ENCODE assay signal across 8 cellular contexts in the genomic region with DNA sequence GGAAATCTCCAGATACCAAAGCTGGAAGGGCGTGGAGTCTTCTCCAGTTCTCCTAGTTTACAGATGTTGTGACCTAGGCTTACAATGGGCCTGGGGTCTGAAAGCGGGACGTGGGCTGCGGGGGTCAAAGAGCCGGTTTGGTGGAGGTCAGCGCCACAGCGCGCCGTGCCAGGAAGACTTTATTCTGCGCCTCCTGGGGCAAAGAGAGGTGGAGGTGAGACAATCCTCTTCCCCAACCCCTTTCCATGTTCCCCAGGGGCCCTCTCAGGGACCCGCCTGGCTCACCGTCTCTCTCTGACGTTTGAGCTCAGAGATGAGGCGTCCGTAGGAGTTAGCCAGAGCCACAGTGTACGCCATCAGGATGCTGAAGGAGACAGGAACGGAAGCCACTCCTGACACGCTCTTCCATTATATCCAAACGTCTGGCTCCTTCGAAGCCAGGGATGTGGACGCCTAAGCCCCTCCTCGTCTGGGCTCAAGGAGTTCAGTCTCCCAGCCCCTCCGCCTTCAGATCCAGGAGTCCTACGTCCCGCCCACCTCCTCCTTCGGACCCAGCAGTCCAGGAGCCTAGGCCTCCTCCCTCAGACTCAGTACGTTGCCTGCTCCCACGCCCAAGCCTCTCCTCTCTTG. TPM values are rescaled to one million over a fixed set of nuclear protein-coding genes. Genes with fewer than 3 reads are reported as not detected.
A peak's percentile ranks its signal among the peaks of the same experiment; 100 is the strongest.
DNase-seq lines count a peak whose midpoint lies in the region; ATAC-seq and TF ChIP-seq lines count a peak whose summit lies in the region.

No MANE protein-coding gene starts in this region.

- H3K9me3 ChIP-seq in PC-9 (ENCODE audit: insufficient read depth, low read depth), result no peaks in the 10 kb centered on the region
- no peaks in the 10 kb centered on the region for H3K9me3 ChIP-seq in endocrine pancreas (ENCODE audit: control insufficient read depth, low read length)
- H3K9me3 ChIP-seq in neuron (ENCODE audit: low read length), result peaks cover 13% of the 10 kb centered on the region

- TF ChIP-seq CTCF in AG10803 (conservative IDR thresholded peaks at IDR 0.05; ENCODE audit: low read length) (no peak), PC-9 (conservative IDR thresholded peaks at IDR 0.05) (no peak)

- H3F3A ChIP-seq in PC-9 (ENCODE audit: insufficient read depth, low read depth), result peaks cover 62% of the 10 kb centered on the region

- CTCF ChIA-PET in PC-9 (lab: Charles Lee), result interaction anchor here (0.7 kb wide), 1 partner anchor 291 kb away, joined by 18 read pairs; no protein-coding TSS in a partner anchor

- TSS peak; percentile 84 for BruUV-seq in PC-9 (replicated peaks; lab: Mats Ljungman, UMichigan)

- H2AFZ ChIP-seq in PC-9 (peak overlapping the region; percentile 65), neuron (ENCODE audit: low read depth, low read length) (peak overlapping the region; percentile 44)

- peak; percentile 8 for ATAC-seq in GM18907 (IDR thresholded peaks at IDR 0.05; ENCODE audit: unreplicated experiment)
- no peak for ATAC-seq in GM19397 (IDR thresholded peaks at IDR 0.05; ENCODE audit: unreplicated experiment)
- no peak for ATAC-seq in HG03520 (IDR thresholded peaks at IDR 0.05; ENCODE audit: unreplicated experiment)

- intact Hi-C loops in PC-9 (cut with micrococcal nuclease; ENCODE audit: unreplicated experiment), result loop anchor here (10.0 kb wide), 1 partner anchor 305 kb away; a partner anchor contains a TSS

- H3K9ac ChIP-seq in endocrine pancreas (ENCODE audit: control insufficient read depth, insufficient read depth, low read length), result peak overlapping the region; percentile 71

- DNase-seq in AG10803 (ENCODE audit: low read depth), result no peak
- DNase-seq in PC-9, result no peak
- no peak for DNase-seq in stimulated activated CD4-positive, alpha-beta T cell treated with anti-CD3 and anti-CD28 coated beads, Interleukin-4, amount 100 ng/mL, for 1 hour

- H3K79me2 ChIP-seq in PC-9 (ENCODE audit: low read depth), result peaks cover 14% of the 10 kb centered on the region

- H3K27me3 ChIP-seq in PC-9 (ENCODE audit: insufficient read depth, low read depth) (no peaks in the 10 kb centered on the region), endocrine pancreas (ENCODE audit: control insufficient read depth, insufficient read depth, low read length) (no peaks in the 10 kb centered on the region), neuron (ENCODE audit: insufficient read depth, low read length) (no peaks in the 10 kb centered on the region)

- peak overlapping the region; percentile 91 for H3K4me2 ChIP-seq in PC-9

- H3K27ac ChIP-seq in PC-9, result peak overlapping the region; percentile 42

- H3K9me2 ChIP-seq in PC-9 (ENCODE audit: insufficient read depth), result no peaks in the 10 kb centered on the region

- peaks cover 11% of the 10 kb centered on the region for H4K20me1 ChIP-seq in PC-9 (ENCODE audit: insufficient read depth)

- POLR2A ChIA-PET in PC-9 (lab: Charles Lee; ENCODE audit: unreplicated experiment), result interaction anchor here (0.5 to 2.2 kb wide), 4 partner anchors 10 to 292 kb away, joined by 4 to 28 read pairs (median 16); a partner anchor contains a TSS

- H3K36me3 ChIP-seq in PC-9 (ENCODE audit: low read depth) (0 out of 2 replicates have a peak, but pooled peaks cover 3% of the 10 kb centered on the region), endocrine pancreas (ENCODE audit: control insufficient read depth, insufficient read depth, low read length) (no peaks in the 10 kb centered on the region), neuron (ENCODE audit: insufficient read depth, low read length) (peaks cover 23% of the 10 kb centered on the region)

- peaks cover 33% of the 10 kb centered on the region for H3K4me1 ChIP-seq in PC-9 (replicated peaks; ENCODE audit: insufficient read depth)
- H3K4me1 ChIP-seq in endocrine pancreas (ENCODE audit: control insufficient read depth, insufficient read depth, low read length), result no peaks in the 10 kb centered on the region
- peaks cover 18% of the 10 kb centered on the region for H3K4me1 ChIP-seq in neuron (ENCODE audit: insufficient read depth, low read length)

- H3K4me3 ChIP-seq in AG10803 (ENCODE audit: low read length) (peak overlapping the region; percentile 72), PC-9 (peak overlapping the region; percentile 82), endocrine pancreas (ENCODE audit: control insufficient read depth, insufficient read depth, low read length) (peak overlapping the region; percentile 49), neuron (ENCODE audit: low read length) (peak overlapping the region; percentile 69)

RNA-seq across cellular contexts. Expression of a gene that starts 0.8 kb away (rescaled TPM):
- 5.0 and 6.7 TPM in 2 replicates for total RNA-seq in PC-9 (2021)

RNA-seq across cellular contexts. Expression of a gene that starts 12.7 kb away (rescaled TPM):
- total RNA-seq in PC-9 (2021), result 175 and 194 TPM in 2 replicates

RNA-seq across cellular contexts. Expression of a gene that starts 22.7 kb away (rescaled TPM):
- 83.0 and 89.1 TPM in 2 replicates for total RNA-seq in PC-9 (2021)

RNA-seq across cellular contexts. Expression of a gene that starts 29.1 kb away (rescaled TPM):
- total RNA-seq in PC-9 (2021), result 488 and 494 TPM in 2 replicates

RNA-seq across cellular contexts. Expression of a gene that starts 30.8 kb away (rescaled TPM):
- total RNA-seq in PC-9 (2021), result 134 and 162 TPM in 2 replicates
